In genomic region chr6:90088009-90088408, GRCh38 we compare ENCODE assay signal across 10 cellular contexts.
A peak's percentile ranks its signal among the peaks of the same experiment; 100 is the strongest.
DNase-seq lines count a peak whose midpoint lies in the region; ATAC-seq and TF ChIP-seq lines count a peak whose summit lies in the region.
"Had no signal": no experiment of that assay in that cellular context is flagged by ENCODE, and none has a peak within 500 bp of the region (broad histone marks: within the 10 kb centered on the region; RNA-seq: fewer than 3 reads in every experiment).

No MANE protein-coding gene starts in this region.

- in situ Hi-C loops in ACHN (cut with HindIII; ENCODE audit: low pct_ligation_motif_present, low pct_unique_long_range_greater_than_20kb, low sequenced_read_pairs), result no loop called here

- H3K27ac ChIP-seq in ovary, result no peak overlapping the region

- no peaks in the 10 kb centered on the region for H3K4me1 ChIP-seq in ovary (ENCODE audit: insufficient read depth)

- H3K9me3 ChIP-seq in ovary, result no peaks in the 10 kb centered on the region

- no peaks in the 10 kb centered on the region for H3K36me3 ChIP-seq in ovary

- no peaks in the 10 kb centered on the region for H3K27me3 ChIP-seq in ovary

- no peak for TF ChIP-seq EP300 in ovary (IDR thresholded peaks at IDR 0.05)

- ATAC-seq in left cardiac atrium (peak; percentile 30 to 78), Right ventricle myocardium superior (ENCODE audit: poor library complexity) (no peak), SK-N-SH treated with all-trans-retinoic acid at 6 μM for 48 hours (peak; percentile 70), GM19351 (IDR thresholded peaks at IDR 0.05; ENCODE audit: unreplicated experiment) (no peak)
- ATAC-seq: T-helper 17 cell had no signal

- DNase-seq in left cardiac atrium (no peak), Right ventricle myocardium superior (no peak), foreskin fibroblast (peak; percentile 62 to 87), ovary (no peak), ACHN (no peak), SW 1271 (lab: John Stamatoyannopoulos, UW) (no peak)
- DNase-seq: cerebellar nuclear complex, T-helper 17 cell had no signal

- H3K4me3 ChIP-seq in foreskin fibroblast (ENCODE audit: low read depth in 1 of 2, low read length in 2 of 2) (no peak overlapping the region), ovary (no peak overlapping the region)

- intact Hi-C loops in left cardiac atrium (cut with DNase I), result no loop called here
- intact Hi-C loops in Right ventricle myocardium superior (cut with DNase I), result no loop called here
- intact Hi-C loops in ovary (cut with DNase I), result no loop called here

- TF ChIP-seq POLR2A in ovary (IDR thresholded peaks at IDR 0.05), result no peak

- TF ChIP-seq CTCF in foreskin fibroblast (IDR thresholded peaks at IDR 0.05; ENCODE audit: low read depth, low read length) (no peak), ovary (IDR thresholded peaks at IDR 0.05) (no peak)

TF ChIP-seq in SK-N-SH treated with all-trans-retinoic acid at 6 μM for 48 hours, 23 proteins besides CTCF, POLR2A, EP300 and RAD21:
- TF ChIP-seq OSR1 (CRISPR knock-in tag; IDR thresholded peaks at IDR 0.05) (no peak), ISL1 (CRISPR knock-in tag; IDR thresholded peaks at IDR 0.05) (peak; percentile 71), ZNF565 (CRISPR knock-in tag; conservative IDR thresholded peaks at IDR 0.05; ENCODE audit: low read depth) (no peak)

Comparison
In these comparisons a context has a peak if more than half of its experiments do, and no peak if none do; other contexts are left out.
1. ATAC-seq: peak in left cardiac atrium (2 of 2) and SK-N-SH treated with all-trans-retinoic acid at 6 μM for 48 hours (single experiment); none in Right ventricle myocardium superior (single experiment) and GM19351 (single experiment).
2. DNase-seq: peak in foreskin fibroblast (2 of 2); none in left cardiac atrium (single experiment), Right ventricle myocardium superior (single experiment), ovary (0 of 5), ACHN (single experiment) and SW 1271 (0 of 2).